In genomic region chr17:51734462-51734861, GRCh38 we compare ENCODE assay signal across 11 cellular contexts.
A peak's percentile ranks its signal among the peaks of the same experiment; 100 is the strongest.
DNase-seq lines count a peak whose midpoint lies in the region; ATAC-seq, FAIRE-seq and TF ChIP-seq lines count a peak whose summit lies in the region.
"Had no signal": no experiment of that assay in that cellular context is flagged by ENCODE, and none has a peak within 500 bp of the region (broad histone marks: within the 10 kb centered on the region; RNA-seq: fewer than 3 reads in every experiment).

No MANE protein-coding gene starts in this region.

- H3F3A ChIP-seq in Loucy (ENCODE audit: low read depth), result no peaks in the 10 kb centered on the region

- no peak overlapping the region; the same call in 1 of the 2 replicates for H2BK5ac ChIP-seq in H1 (ENCODE audit: low read depth, low read length)

- H3K4me3 Mint-ChIP-seq in activated CD8-positive, alpha-beta T cell treated with anti-CD3 and anti-CD28 coated beads for 36 hours, result no peak overlapping the region
- no peak overlapping the region for H3K4me3 Mint-ChIP-seq in activated CD8-positive, alpha-beta T cell treated with anti-CD3 and anti-CD28 coated beads, Interleukin-2, amount 10 ng/mL, durations not matched to agents 7 days and 5 days

- no peak overlapping the region for H4K8ac ChIP-seq in H1 (ENCODE audit: extremely low read depth, insufficient read depth, low read length)

- H4K20me1 ChIP-seq in Loucy (ENCODE audit: insufficient read depth, low read length, poor library complexity, severe bottlenecking) (no peaks in the 10 kb centered on the region), H1 (replicated peaks in 1 of 2; ENCODE audit: control insufficient read depth in 1 of 2, insufficient read depth in 2 of 2, low read length in 2 of 2) (no peaks in the 10 kb centered on the region)

- no peak overlapping the region for H2BK120ac ChIP-seq in H1 (replicated peaks; ENCODE audit: low read depth, low read length)

- no peaks in the 10 kb centered on the region for H3K36me3 ChIP-seq in Loucy (ENCODE audit: insufficient read depth, low read length)
- H3K36me3 ChIP-seq in H1 (ENCODE audit: control insufficient read depth in 2 of 4, insufficient read depth in 4 of 4, low read length in 3 of 4), result no peaks in the 10 kb centered on the region
- H3K36me3 ChIP-seq in gastrocnemius medialis, result no peaks in the 10 kb centered on the region
- H3K36me3 ChIP-seq: vagina had no signal

- WGBS in H1 (ENCODE audit: extremely low coverage in 1 of 2, insufficient coverage in 1 of 2, insufficient read length in 1 of 2, insufficient replicate concordance in 2 of 2, low coverage in 1 of 2, low lambda C conversion rate in 2 of 2, missing lambda C conversion rate in 1 of 2), 2 experiments, result 66% methylated on average over 4 of the region's 4 CpGs; no CpG with 5 or more reads in 1 of the 2 experiments

- H3K27ac Mint-ChIP-seq in activated CD8-positive, alpha-beta T cell treated with anti-CD3 and anti-CD28 coated beads for 36 hours, result no peak overlapping the region
- H3K27ac Mint-ChIP-seq in activated CD8-positive, alpha-beta T cell treated with anti-CD3 and anti-CD28 coated beads, Interleukin-2, amount 10 ng/mL, durations not matched to agents 7 days and 5 days, result no peak overlapping the region

- peak; percentile 52 to 66 for TF ChIP-seq RAD21 in H1 (IDR thresholded peaks at IDR 0.05 in 1 of 2, conservative IDR thresholded peaks at IDR 0.05 in 1 of 2; ENCODE audit: low read depth in 2 of 2, low read length in 2 of 2)

- POLR2A ChIA-PET in activated CD8-positive, alpha-beta T cell treated with anti-CD3 and anti-CD28 coated beads for 36 hours (lab: Charles Lee), result no interaction called here
- POLR2A ChIA-PET in activated CD8-positive, alpha-beta T cell treated with anti-CD3 and anti-CD28 coated beads, Interleukin-2, amount 10 ng/mL, durations not matched to agents 7 days and 5 days (lab: Charles Lee), result no interaction called here
- POLR2A ChIA-PET in H1 (lab: Charles Lee; ENCODE audit: partially characterized antibody), result no interaction called here

- no peak overlapping the region for H2BK12ac ChIP-seq in H1 (ENCODE audit: low read depth, low read length)

- no peak overlapping the region for H3K9ac ChIP-seq in Loucy (ENCODE audit: low read depth, low read length, poor library complexity, severe bottlenecking)
- H3K9ac ChIP-seq in H1 (replicated peaks in 1 of 4; ENCODE audit: extremely low read depth in 1 of 4, low read depth in 3 of 4, low read length in 3 of 4), result no peak overlapping the region

- no peak overlapping the region for H4K5ac ChIP-seq in H1 (ENCODE audit: insufficient read length, low read depth, low read length)

- no peak for TF ChIP-seq POLR2A in H1 (IDR thresholded peaks at IDR 0.05; ENCODE audit: control extremely low read depth in 1 of 2, low read depth in 2 of 2, low read length in 2 of 2)
- no peak for TF ChIP-seq POLR2A in gastrocnemius medialis (IDR thresholded peaks at IDR 0.05)

- no peak overlapping the region for H3K14ac ChIP-seq in H1 (ENCODE audit: insufficient read length)

- no peak overlapping the region for H3K18ac ChIP-seq in H1 (ENCODE audit: extremely low read depth, low read length)

- H3K9me3 Mint-ChIP-seq in activated CD8-positive, alpha-beta T cell treated with anti-CD3 and anti-CD28 coated beads for 36 hours, result no peaks in the 10 kb centered on the region
- H3K9me3 Mint-ChIP-seq in activated CD8-positive, alpha-beta T cell treated with anti-CD3 and anti-CD28 coated beads, Interleukin-2, amount 10 ng/mL, durations not matched to agents 7 days and 5 days (ENCODE audit: insufficient read depth), result no peaks in the 10 kb centered on the region

- H3K9me3 ChIP-seq in Loucy (ENCODE audit: insufficient read depth, low read depth, low read length) (no peaks in the 10 kb centered on the region), H1 (ENCODE audit: insufficient read depth in 2 of 2, low read depth in 1 of 2, low read length in 1 of 2) (no peaks in the 10 kb centered on the region), gastrocnemius medialis (no peaks in the 10 kb centered on the region)
- H3K9me3 ChIP-seq: vagina had no signal

- H2BK20ac ChIP-seq in H1 (ENCODE audit: low read length), result no peak overlapping the region

- no peak for TF ChIP-seq EP300 in H1 (IDR thresholded peaks at IDR 0.05; ENCODE audit: borderline replicate concordance in 1 of 2, low read depth in 2 of 2, low read length in 2 of 2)

- H3K23ac ChIP-seq in H1 (ENCODE audit: insufficient read length), result no peak overlapping the region

- H2BK15ac ChIP-seq in H1 (ENCODE audit: low read length), result no peak overlapping the region

- H3K4me1 Mint-ChIP-seq in activated CD8-positive, alpha-beta T cell treated with anti-CD3 and anti-CD28 coated beads for 36 hours (ENCODE audit: low read depth), result no peaks in the 10 kb centered on the region
- H3K4me1 Mint-ChIP-seq in activated CD8-positive, alpha-beta T cell treated with anti-CD3 and anti-CD28 coated beads, Interleukin-2, amount 10 ng/mL, durations not matched to agents 7 days and 5 days (ENCODE audit: low read depth), result no peaks in the 10 kb centered on the region

- peak; percentile 30 for ATAC-seq in activated CD8-positive, alpha-beta T cell treated with anti-CD3 and anti-CD28 coated beads for 36 hours
- ATAC-seq in activated CD8-positive, alpha-beta T cell treated with anti-CD3 and anti-CD28 coated beads, Interleukin-2, amount 10 ng/mL, durations not matched to agents 7 days and 5 days, result no peak
- ATAC-seq in gastrocnemius medialis (no peak), HG03045 (IDR thresholded peaks at IDR 0.05; ENCODE audit: unreplicated experiment) (no peak)

- H3K27ac ChIP-seq in H1 (ENCODE audit: low read depth, low read length) (no peak overlapping the region), gastrocnemius medialis (no peak overlapping the region)
- H3K27ac ChIP-seq: epithelial cell of prostate, vagina had no signal

- H3K4me1 ChIP-seq in Loucy (ENCODE audit: insufficient read depth, low read length, poor library complexity, severe bottlenecking), result no peaks in the 10 kb centered on the region
- H3K4me1 ChIP-seq in H1 (replicated peaks in 1 of 4; ENCODE audit: control insufficient read depth in 3 of 4, insufficient read depth in 4 of 4, low read length in 3 of 4), result peaks cover 4 to 8% (median 6%) of the 10 kb centered on the region in 4 experiments; a peak in 6 of 7 replicates
- H3K4me1 ChIP-seq in gastrocnemius medialis, result no peaks in the 10 kb centered on the region
- H3K4me1 ChIP-seq: vagina had no signal

- H3K23me2 ChIP-seq in H1 (ENCODE audit: low read depth, low read length), result no peaks in the 10 kb centered on the region

- H3K36me3 Mint-ChIP-seq in activated CD8-positive, alpha-beta T cell treated with anti-CD3 and anti-CD28 coated beads for 36 hours (ENCODE audit: low read depth), result no peaks in the 10 kb centered on the region
- no peaks in the 10 kb centered on the region for H3K36me3 Mint-ChIP-seq in activated CD8-positive, alpha-beta T cell treated with anti-CD3 and anti-CD28 coated beads, Interleukin-2, amount 10 ng/mL, durations not matched to agents 7 days and 5 days (ENCODE audit: low read depth)

- H3K4ac ChIP-seq in H1 (replicated peaks; ENCODE audit: insufficient read length, low read depth, low read length), result no peak overlapping the region

- no peak for FAIRE-seq in H1 (lab: Jason Lieb, UNC)

- H3K27me3 Mint-ChIP-seq in activated CD8-positive, alpha-beta T cell treated with anti-CD3 and anti-CD28 coated beads for 36 hours, result peaks cover 8% of the 10 kb centered on the region
- peaks cover 4% of the 10 kb centered on the region for H3K27me3 Mint-ChIP-seq in activated CD8-positive, alpha-beta T cell treated with anti-CD3 and anti-CD28 coated beads, Interleukin-2, amount 10 ng/mL, durations not matched to agents 7 days and 5 days (ENCODE audit: low read depth)

- H3K27me3 ChIP-seq in Loucy (ENCODE audit: insufficient read depth, low read length, poor library complexity, severe bottlenecking) (no peaks in the 10 kb centered on the region), H1 (replicated peaks in 1 of 4; ENCODE audit: control insufficient read depth in 3 of 4, extremely low read depth in 1 of 4, insufficient read depth in 3 of 4, low read length in 3 of 4) (no peaks in the 10 kb centered on the region), gastrocnemius medialis (no peaks in the 10 kb centered on the region)
- H3K27me3 ChIP-seq: vagina had no signal

- no peak overlapping the region for H4K91ac ChIP-seq in H1 (replicated peaks; ENCODE audit: insufficient read length, low read length)

- CTCF ChIA-PET in activated CD8-positive, alpha-beta T cell treated with anti-CD3 and anti-CD28 coated beads for 36 hours (lab: Charles Lee), result interaction anchor here (1.2 to 1.5 kb wide), 2 partner anchors 9 to 30 kb away, joined by 6 to 7 read pairs; no protein-coding TSS in a partner anchor
- CTCF ChIA-PET in activated CD8-positive, alpha-beta T cell treated with anti-CD3 and anti-CD28 coated beads, Interleukin-2, amount 10 ng/mL, durations not matched to agents 7 days and 5 days (lab: Charles Lee), result interaction anchor here (1.2 kb wide), 1 partner anchor 362 kb away, joined by 4 read pairs; no protein-coding TSS in a partner anchor
- CTCF ChIA-PET in H1 (lab: Charles Lee; ENCODE audit: partially characterized antibody), result interaction anchor here (0.6 to 3.0 kb wide), 22 partner anchors 9 to 363 kb away, joined by 3 to 24 read pairs (median 4); no protein-coding TSS in a partner anchor

- H2AFZ ChIP-seq in Loucy (ENCODE audit: low read length), result no peak overlapping the region
- H2AFZ ChIP-seq in H1 (ENCODE audit: low read length), result no peak overlapping the region

- peak; percentile 31 for DNase-seq in activated CD8-positive, alpha-beta T cell treated with anti-CD3 and anti-CD28 coated beads for 36 hours
- no peak for DNase-seq in activated CD8-positive, alpha-beta T cell treated with anti-CD3 and anti-CD28 coated beads, Interleukin-2, amount 10 ng/mL, durations not matched to agents 7 days and 5 days
- peak; percentile 19 to 56 for DNase-seq in H1 (ENCODE audit: low read depth in 1 of 2, low spot score in 2 of 2)
- DNase-seq in gastrocnemius medialis, result no peak
- DNase-seq in pons (ENCODE audit: low spot score), result no peak
- DNase-seq in NCI-H510A (lab: John Stamatoyannopoulos, UW), result no peak
- DNase-seq: NCI-H1048 had no signal

- intact Hi-C loops in activated CD8-positive, alpha-beta T cell treated with anti-CD3 and anti-CD28 coated beads for 36 hours (cut with micrococcal nuclease), result no loop called here
- intact Hi-C loops in gastrocnemius medialis (cut with DNase I; ENCODE audit: low total_unique reads), result loop anchor here (5.0 kb wide), 1 partner anchor 147 kb away; no protein-coding TSS in a partner anchor

- H3K79me2 ChIP-seq in Loucy (ENCODE audit: insufficient read depth, low read length), result no peaks in the 10 kb centered on the region
- no peaks in the 10 kb centered on the region for H3K79me2 ChIP-seq in H1 (ENCODE audit: control insufficient read depth in 1 of 2, insufficient read depth in 2 of 2, low read length in 2 of 2)

- no peak overlapping the region for H3K56ac ChIP-seq in H1 (replicated peaks; ENCODE audit: insufficient read length, low read depth, low read length)

- no peak overlapping the region for H3K4me2 ChIP-seq in Loucy (ENCODE audit: low read depth, low read length, poor library complexity, severe bottlenecking)
- no peak overlapping the region for H3K4me2 ChIP-seq in H1 (ENCODE audit: insufficient read depth in 1 of 2, low read depth in 2 of 2, low read length in 2 of 2)

- in situ Hi-C loops in gastrocnemius medialis (cut with MboI; ENCODE audit: low sequenced_read_pairs in 4 of 4), result loop anchor here in 1 of 4 donors (10.0 kb wide), 1 partner anchor 270 kb away; no protein-coding TSS in a partner anchor

- H2AK5ac ChIP-seq in H1 (ENCODE audit: low read depth, low read length), result no peak overlapping the region

- H3K9me2 ChIP-seq in Loucy (replicated peaks; ENCODE audit: low read depth, low read length), result no peaks in the 10 kb centered on the region

- no peak overlapping the region for H3K4me3 ChIP-seq in Loucy (ENCODE audit: low read length, poor library complexity, severe bottlenecking)
- no peak overlapping the region for H3K4me3 ChIP-seq in H1 (ENCODE audit: extremely low read depth in 1 of 4, insufficient read depth in 2 of 4, low read depth in 3 of 4, low read length in 4 of 4)
- H3K4me3 ChIP-seq in gastrocnemius medialis, result no peak overlapping the region
- H3K4me3 ChIP-seq: vagina had no signal

- no peaks in the 10 kb centered on the region for H3K79me1 ChIP-seq in H1 (ENCODE audit: low read depth, low read length)

- peak; percentile 66 for TF ChIP-seq CTCF in activated CD8-positive, alpha-beta T cell treated with anti-CD3 and anti-CD28 coated beads for 36 hours (IDR thresholded peaks at IDR 0.05)
- peak; percentile 82 for TF ChIP-seq CTCF in Loucy (conservative IDR thresholded peaks at IDR 0.05; ENCODE audit: low read length)
- TF ChIP-seq CTCF in H1 (IDR thresholded peaks at IDR 0.05; ENCODE audit: control extremely low read depth in 1 of 3, insufficient read depth in 1 of 3, low read depth in 1 of 3, low read length in 3 of 3), result peak; percentile 61 to 75 (median 68)
- peak in 4 of 5 experiments; percentile 18 to 52 (median 42) for TF ChIP-seq CTCF in gastrocnemius medialis (IDR thresholded peaks at IDR 0.05 in 4 of 5, conservative IDR thresholded peaks at IDR 0.05 in 1 of 5)

Comparison
In these comparisons a context has a peak if more than half of its experiments do, and no peak if none do; other contexts are left out.
1. DNase-seq: peak in activated CD8-positive, alpha-beta T cell treated with anti-CD3 and anti-CD28 coated beads for 36 hours (single experiment) and H1 (2 of 2); none in activated CD8-positive, alpha-beta T cell treated with anti-CD3 and anti-CD28 coated beads, Interleukin-2, amount 10 ng/mL, durations not matched to agents 7 days and 5 days (single experiment), gastrocnemius medialis (0 of 2), pons (single experiment) and NCI-H510A (single experiment).
2. Peak in every context shown above with its lines, with median percentiles within 50 percentile points of each other: CTCF ChIP-seq.